ENCODE assay signal across 19 cellular contexts in genomic region chr6:3482869-3483268, GRCh38. TPM values are rescaled to one million over a fixed set of nuclear protein-coding genes. Genes with fewer than 3 reads are reported as not detected.
DNase-seq lines count a peak whose midpoint lies in the region; ATAC-seq and TF ChIP-seq lines count a peak whose summit lies in the region.
"Had no signal": no experiment of that assay in that cellular context is flagged by ENCODE, and none has a peak within 500 bp of the region (broad histone marks: within the 10 kb centered on the region; RNA-seq: fewer than 3 reads in every experiment).

No MANE protein-coding gene starts in this region.

- DNase-seq in GM23338 (ENCODE audit: low spot score) (no peak), cerebellar cortex (ENCODE audit: low spot score) (peak; percentile 37), endodermal cell (peak; percentile 59), neural progenitor cell (ENCODE audit: low spot score) (peak; percentile 64), mucosa of gallbladder (ENCODE audit: low spot score) (no peak), retina (no peak)
- DNase-seq: 8988T; CD4-positive, alpha-beta memory T cell; DMS153; DMS79; HCEC 1CT; KBM-7 had no signal

- H3K9me3 Mint-ChIP-seq in GM23338: peaks cover 21% of the 10 kb centered on the region
- H3K9me3 Mint-ChIP-seq in endodermal cell: peaks cover 25% of the 10 kb centered on the region
- peaks cover 14% of the 10 kb centered on the region for H3K9me3 Mint-ChIP-seq in neural progenitor cell

- peaks cover 16% of the 10 kb centered on the region for H3K36me3 Mint-ChIP-seq in GM23338 (ENCODE audit: low read depth)
- H3K36me3 Mint-ChIP-seq in endodermal cell (ENCODE audit: low read depth): no peaks in the 10 kb centered on the region
- H3K36me3 Mint-ChIP-seq in neural progenitor cell: no peaks in the 10 kb centered on the region
- H3K36me3 Mint-ChIP-seq: CD14-positive monocyte; CD4-positive, alpha-beta memory T cell; IgD-negative memory B cell had no signal

- peaks cover 23% of the 10 kb centered on the region for H3K4me1 Mint-ChIP-seq in GM23338
- peaks cover 20% of the 10 kb centered on the region for H3K4me1 Mint-ChIP-seq in endodermal cell
- H3K4me1 Mint-ChIP-seq in neural progenitor cell: peaks cover 26% of the 10 kb centered on the region
- H3K4me1 Mint-ChIP-seq: CD14-positive monocyte; CD4-positive, alpha-beta memory T cell; IgD-negative memory B cell had no signal

- H3K27ac ChIP-seq in GM23338 (ENCODE audit: low read depth) (no peak overlapping the region), endodermal cell (ENCODE audit: low read depth, low read length) (no peak overlapping the region), neural progenitor cell (no peak overlapping the region)
- H3K27ac ChIP-seq: BLaER1 had no signal

- H3K9ac ChIP-seq in endodermal cell (ENCODE audit: extremely low read depth, low read length, poor library complexity, severe bottlenecking) (no peak overlapping the region), neural progenitor cell (no peak overlapping the region)
- H3K9ac ChIP-seq: BLaER1 had no signal

- H3K4me1 ChIP-seq in GM23338 (ENCODE audit: insufficient read depth) (peaks cover 10% of the 10 kb centered on the region; the same call in 1 of the 2 replicates), endodermal cell (ENCODE audit: control insufficient read depth, insufficient read depth, low read length) (peaks cover 6% of the 10 kb centered on the region), neural progenitor cell (peaks cover 23% of the 10 kb centered on the region)

- H3K27me3 Mint-ChIP-seq in GM23338 (ENCODE audit: insufficient read depth, low read depth, poor library complexity): peaks cover 14% of the 10 kb centered on the region
- peaks cover 14% of the 10 kb centered on the region for H3K27me3 Mint-ChIP-seq in endodermal cell (ENCODE audit: insufficient read depth)
- H3K27me3 Mint-ChIP-seq in neural progenitor cell (ENCODE audit: insufficient read depth, low read depth): peaks cover 3% of the 10 kb centered on the region

- H3K9me3 ChIP-seq in endodermal cell (ENCODE audit: control insufficient read depth, low read length) (peaks cover 8% of the 10 kb centered on the region), neural progenitor cell (ENCODE audit: low read depth) (no peaks in the 10 kb centered on the region)

- H3K79me2 ChIP-seq in GM23338 (replicated peaks; ENCODE audit: insufficient read depth) (no peaks in the 10 kb centered on the region), neural progenitor cell (ENCODE audit: low read depth) (no peaks in the 10 kb centered on the region)

- H3K27me3 ChIP-seq in GM23338 (ENCODE audit: insufficient read depth): no peaks in the 10 kb centered on the region
- H3K27me3 ChIP-seq in endodermal cell (ENCODE audit: control insufficient read depth, insufficient read depth, low read length, poor library complexity, severe bottlenecking): no peaks in the 10 kb centered on the region
- H3K27me3 ChIP-seq in neural progenitor cell: no peaks in the 10 kb centered on the region
- H3K27me3 ChIP-seq: BLaER1 had no signal

- H4K20me1 ChIP-seq in GM23338 (replicated peaks; ENCODE audit: insufficient read depth) (no peaks in the 10 kb centered on the region), neural progenitor cell (ENCODE audit: low read depth) (no peaks in the 10 kb centered on the region)
- H4K20me1 ChIP-seq: BLaER1 had no signal

- H3F3A ChIP-seq in GM23338 (replicated peaks; ENCODE audit: low read depth) (no peaks in the 10 kb centered on the region), neural progenitor cell (ENCODE audit: low read depth) (peaks cover 12% of the 10 kb centered on the region)

- ATAC-seq in GM23338: peak; percentile 64
- no peak for ATAC-seq in HG03045 (IDR thresholded peaks at IDR 0.05; ENCODE audit: unreplicated experiment)
- ATAC-seq in GM18867 (IDR thresholded peaks at IDR 0.05; ENCODE audit: unreplicated experiment): no peak
- ATAC-seq: GM12878 had no signal

- 76 to 82% methylated on average over 4 of the region's 4 CpGs for WGBS in endodermal cell (ENCODE audit: insufficient coverage in 1 of 2, insufficient read length in 1 of 2), 2 experiments

- H2AFZ ChIP-seq in GM23338 (peak overlapping the region; percentile 94), neural progenitor cell (replicated peaks) (no peak overlapping the region)

- H3K27ac Mint-ChIP-seq in GM23338: no peak overlapping the region
- H3K27ac Mint-ChIP-seq in endodermal cell: peak overlapping the region; percentile 67
- no peak overlapping the region for H3K27ac Mint-ChIP-seq in neural progenitor cell
- H3K27ac Mint-ChIP-seq: CD14-positive monocyte; CD4-positive, alpha-beta memory T cell; IgD-negative memory B cell had no signal

- TF ChIP-seq CTCF in GM23338 (conservative IDR thresholded peaks at IDR 0.05; ENCODE audit: low read depth in 2 of 2): no peak
- TF ChIP-seq CTCF in endodermal cell (conservative IDR thresholded peaks at IDR 0.05): no peak
- no peak for TF ChIP-seq CTCF in neural progenitor cell (IDR thresholded peaks at IDR 0.05)

- no peak overlapping the region for H3K4me3 Mint-ChIP-seq in GM23338
- no peak overlapping the region for H3K4me3 Mint-ChIP-seq in endodermal cell
- no peak overlapping the region for H3K4me3 Mint-ChIP-seq in neural progenitor cell
- H3K4me3 Mint-ChIP-seq: CD14-positive monocyte; CD4-positive, alpha-beta memory T cell; IgD-negative memory B cell had no signal

- no peak overlapping the region for H3K4me3 ChIP-seq in GM23338
- no peak overlapping the region for H3K4me3 ChIP-seq in endodermal cell (ENCODE audit: low read length)
- H3K4me3 ChIP-seq in neural progenitor cell: no peak overlapping the region
- H3K4me3 ChIP-seq: BLaER1, GM12878 had no signal

- 0 out of 2 replicates have a peak, but pooled peaks cover 8% of the 10 kb centered on the region for H3K9me2 ChIP-seq in GM23338 (ENCODE audit: insufficient read depth)

- H3K4me2 ChIP-seq in GM23338: 0 out of 2 replicates have a peak overlapping the region, but pooled peaks have one; percentile 15
- H3K4me2 ChIP-seq in neural progenitor cell: peak overlapping the region; percentile 32
- H3K4me2 ChIP-seq: BLaER1 had no signal

- peaks cover 3% of the 10 kb centered on the region; the same call in 1 of the 2 replicates for H3K36me3 ChIP-seq in GM23338 (ENCODE audit: insufficient read depth)
- no peaks in the 10 kb centered on the region for H3K36me3 ChIP-seq in endodermal cell (ENCODE audit: control insufficient read depth, insufficient read depth, low read length)
- H3K36me3 ChIP-seq in neural progenitor cell: no peaks in the 10 kb centered on the region
- H3K36me3 ChIP-seq: BLaER1 had no signal

TF ChIP-seq in GM23338, 12 proteins besides CTCF, POLR2A, EP300 and RAD21:
- TF ChIP-seq CREB1 (CRISPR knock-in tag; IDR thresholded peaks at IDR 0.05; ENCODE audit: low read depth) (no peak), EZH2 (IDR thresholded peaks at IDR 0.05; ENCODE audit: low read depth, unreplicated experiment) (no peak), JUNB (IDR thresholded peaks at IDR 0.05; ENCODE audit: unreplicated experiment) (no peak), ZNF331 (CRISPR knock-in tag; IDR thresholded peaks at IDR 0.05; ENCODE audit: low read depth) (no peak), NANOG (IDR thresholded peaks at IDR 0.05; ENCODE audit: borderline replicate concordance) (no peak), ZNF114 (CRISPR knock-in tag; IDR thresholded peaks at IDR 0.05) (no peak), ETS1 (IDR thresholded peaks at IDR 0.05) (no peak), POLR2AphosphoS5 (IDR thresholded peaks at IDR 0.05; ENCODE audit: low read depth) (no peak), EZH2phosphoT487 (IDR thresholded peaks at IDR 0.05; ENCODE audit: unreplicated experiment) (no peak), STAT1 (IDR thresholded peaks at IDR 0.05; ENCODE audit: unreplicated experiment) (no peak)

RNA-seq across cellular contexts. Expression of gene SLC22A23, which starts 26.0 kb away (rescaled TPM):
- total RNA-seq in GM23338 (2014; rRNA removed; shearing (Covaris generic)): 38.3 TPM in 2 replicates
- polyA plus RNA-seq in GM23338 (2016; fragmentation: Nextera tagmentation; extraction: Ambion mirVana): 6.1 and 7.0 TPM in 2 replicates
- total RNA-seq in endodermal cell (10 to 100 TPM; 11.1 to 13.3 TPM), neural progenitor cell (ENCODE audit: low replicate concordance) (0.99 and 3.3 TPM in 2 replicates), mucosa of gallbladder (46.0 TPM)
- polyA plus RNA-seq in endodermal cell (2013, experiment 1 of 2): 21.0 TPM
- polyA plus RNA-seq in endodermal cell (2013, experiment 2 of 2): 18.4 TPM
- polyA plus RNA-seq: AG04450, CD14-positive monocyte had no signal

Comparison
In these comparisons a context has a peak if more than half of its experiments do, and no peak if none do; other contexts are left out.
1. DNase-seq: peak in cerebellar cortex (single experiment), endodermal cell (single experiment) and neural progenitor cell (single experiment); none in GM23338 (single experiment), mucosa of gallbladder (single experiment) and retina (single experiment).